10 cellular contexts compared by ENCODE assay signal in the genomic region with DNA sequence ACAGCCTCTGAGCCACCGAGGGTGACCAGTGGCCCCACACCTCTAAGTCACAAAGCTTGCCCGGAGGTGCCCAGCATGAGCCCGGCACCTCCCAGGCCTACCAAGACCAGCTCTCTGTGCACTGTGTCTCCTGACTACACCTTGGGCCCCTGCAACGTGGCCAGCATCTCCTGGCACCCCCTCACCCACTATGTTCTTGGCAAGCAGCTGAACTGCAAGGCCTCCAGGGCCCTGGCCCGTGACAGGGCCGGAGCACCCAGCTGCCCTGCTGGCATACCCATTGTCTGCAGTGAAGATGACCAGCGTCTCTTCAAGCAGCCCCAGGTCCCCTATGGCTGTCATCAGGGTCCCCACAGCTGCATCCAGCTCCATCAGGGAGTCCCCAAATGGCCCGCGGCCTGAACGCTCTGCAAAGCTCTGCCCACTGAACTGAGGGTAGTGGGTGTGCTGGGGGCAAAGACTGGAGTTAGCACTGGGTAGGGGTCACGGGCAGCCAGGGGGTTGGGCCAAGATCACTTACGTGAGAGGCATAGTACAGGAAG. TPM values are rescaled to one million over a fixed set of nuclear protein-coding genes. Genes with fewer than 3 reads are reported as not detected.
A peak's percentile ranks its signal among the peaks of the same experiment; 100 is the strongest.
DNase-seq lines count a peak whose midpoint lies in the region; ATAC-seq and TF ChIP-seq lines count a peak whose summit lies in the region.
"Had no signal": no experiment of that assay in that cellular context is flagged by ENCODE, and none has a peak within 500 bp of the region (broad histone marks: within the 10 kb centered on the region; RNA-seq: fewer than 3 reads in every experiment).

No MANE protein-coding gene starts in this region.

- peaks cover 40% of the 10 kb centered on the region for H3K4me1 Mint-ChIP-seq in activated CD4-positive, alpha-beta T cell treated with anti-CD3 and anti-CD28 coated beads, Interleukin-2, amount 10 ng/mL, durations not matched to agents 7 days and 5 days
- H3K4me1 Mint-ChIP-seq in endodermal cell = peaks cover 10% of the 10 kb centered on the region

- H3K36me3 ChIP-seq in Panc1 (ENCODE audit: control insufficient read depth, insufficient read depth, low read length) (no peaks in the 10 kb centered on the region; the same call in 1 of the 2 replicates), endodermal cell (ENCODE audit: control insufficient read depth, insufficient read depth, low read length) (no peaks in the 10 kb centered on the region), sigmoid colon (no peaks in the 10 kb centered on the region), GM23248 (ENCODE audit: low read depth) (no peaks in the 10 kb centered on the region)

- TF ChIP-seq EP300 in sigmoid colon (IDR thresholded peaks at IDR 0.05) = no peak

- no peaks in the 10 kb centered on the region for H3K9me3 ChIP-seq in Panc1 (ENCODE audit: control insufficient read depth, insufficient read depth, low read depth, low read length)
- H3K9me3 ChIP-seq in endodermal cell (ENCODE audit: control insufficient read depth, low read length) = no peaks in the 10 kb centered on the region
- no peaks in the 10 kb centered on the region for H3K9me3 ChIP-seq in sigmoid colon
- H3K9me3 ChIP-seq in GM23248 (ENCODE audit: low read depth) = no peaks in the 10 kb centered on the region
- H3K9me3 ChIP-seq: mucosa of descending colon had no signal

- H3K4me3 ChIP-seq in Panc1 (ENCODE audit: low read depth in 2 of 2, low read length in 2 of 2) (peak overlapping the region in 1 of 2 experiments; percentile 85; a peak in 1 of 4 replicates), endodermal cell (ENCODE audit: low read length) (no peak overlapping the region), sigmoid colon (no peak overlapping the region), GM23248 (no peak overlapping the region)
- H3K4me3 ChIP-seq: mucosa of descending colon had no signal

- no peak overlapping the region for H3K4me2 ChIP-seq in GM23248 (ENCODE audit: unreplicated experiment)

- H3K27me3 ChIP-seq in Panc1 (ENCODE audit: control insufficient read depth, insufficient read depth, low read length) = no peaks in the 10 kb centered on the region
- peaks cover 7% of the 10 kb centered on the region for H3K27me3 ChIP-seq in endodermal cell (ENCODE audit: control insufficient read depth, insufficient read depth, low read length, poor library complexity, severe bottlenecking)
- H3K27me3 ChIP-seq in sigmoid colon = peaks cover 0 to 3% (median 0%) of the 10 kb centered on the region in 3 donors
- H3K27me3 ChIP-seq in GM23248 (replicated peaks; ENCODE audit: insufficient read depth) = no peaks in the 10 kb centered on the region

- H3K27ac ChIP-seq in Panc1 (ENCODE audit: low read length) (no peak overlapping the region), endodermal cell (ENCODE audit: low read depth, low read length) (no peak overlapping the region), sigmoid colon (no peak overlapping the region), GM23248 (no peak overlapping the region)

- peak overlapping the region; percentile 85 for H3K27ac Mint-ChIP-seq in activated CD4-positive, alpha-beta T cell treated with anti-CD3 and anti-CD28 coated beads, Interleukin-2, amount 10 ng/mL, durations not matched to agents 7 days and 5 days
- no peak overlapping the region for H3K27ac Mint-ChIP-seq in endodermal cell

- POLR2A ChIA-PET in activated CD4-positive, alpha-beta T cell treated with anti-CD3 and anti-CD28 coated beads, Interleukin-2, amount 10 ng/mL, durations not matched to agents 7 days and 5 days (lab: Charles Lee) = no interaction called here
- POLR2A ChIA-PET in Panc1 (lab: Charles Lee) = no interaction called here

- 91 to 98% methylated on average over 8 to 12 of the region's 12 CpGs for WGBS in endodermal cell (ENCODE audit: insufficient coverage in 1 of 2, insufficient read length in 1 of 2), 2 experiments
- WGBS in sigmoid colon, 2 donors = 90 to 91% methylated on average over 12 of the region's 12 CpGs
- WGBS in GM23248 (ENCODE audit: low coverage in 1 of 2, low lambda C conversion rate in 2 of 2, missing lambda C conversion rate in 2 of 2), 2 experiments = 92 to 94% methylated on average over 12 of the region's 12 CpGs

- no peak for TF ChIP-seq POLR2A in sigmoid colon (IDR thresholded peaks at IDR 0.05)

- no peaks in the 10 kb centered on the region for H4K20me1 ChIP-seq in GM23248 (ENCODE audit: insufficient read depth)

- H3K9me2 ChIP-seq in GM23248 (ENCODE audit: insufficient read depth) = no peaks in the 10 kb centered on the region

- TF ChIP-seq CTCF in Panc1 (IDR thresholded peaks at IDR 0.05) = peak; percentile 21
- no peak for TF ChIP-seq CTCF in endodermal cell (conservative IDR thresholded peaks at IDR 0.05)
- TF ChIP-seq CTCF in sigmoid colon (IDR thresholded peaks at IDR 0.05) = no peak

- H3F3A ChIP-seq in GM23248 (ENCODE audit: insufficient read depth) = peaks cover 7% of the 10 kb centered on the region; the same call in 1 of the 2 replicates

- ATAC-seq in Panc1 (0 out of 2 replicates have a peak, but pooled peaks have one; percentile 3), HG02678 (IDR thresholded peaks at IDR 0.05; ENCODE audit: unreplicated experiment) (no peak), GM19023 (IDR thresholded peaks at IDR 0.05; ENCODE audit: unreplicated experiment) (no peak)
- ATAC-seq: mucosa of descending colon had no signal

- H3K9me3 Mint-ChIP-seq in activated CD4-positive, alpha-beta T cell treated with anti-CD3 and anti-CD28 coated beads, Interleukin-2, amount 10 ng/mL, durations not matched to agents 7 days and 5 days = no peaks in the 10 kb centered on the region
- no peaks in the 10 kb centered on the region for H3K9me3 Mint-ChIP-seq in endodermal cell

- in situ Hi-C loops in Panc1 (cut with HindIII; ENCODE audit: low pct_unique_long_range_greater_than_20kb, low sequenced_read_pairs) = no loop called here
- in situ Hi-C loops in GM23248 (cut with MboI) = no loop called here

- no peak for DNase-seq in activated CD4-positive, alpha-beta T cell treated with anti-CD3 and anti-CD28 coated beads, Interleukin-2, amount 10 ng/mL, durations not matched to agents 7 days and 5 days
- DNase-seq in activated CD4-positive, alpha-beta T cell treated with anti-CD3 and anti-CD28 coated beads, Interleukin-2, amount 50 U/mL, for 4 hours = no peak
- DNase-seq in Panc1 (ENCODE audit: low read depth, low spot score) (no peak), endodermal cell (no peak), sigmoid colon (peak; percentile 59), GM23248 (no peak)
- DNase-seq: NCI-H1930 had no signal

- H3K4me3 Mint-ChIP-seq in activated CD4-positive, alpha-beta T cell treated with anti-CD3 and anti-CD28 coated beads, Interleukin-2, amount 10 ng/mL, durations not matched to agents 7 days and 5 days = peak overlapping the region; percentile 92
- H3K4me3 Mint-ChIP-seq in endodermal cell = peak overlapping the region; percentile 19

- no TSS peak for BruUV-seq in Panc1 (replicated peaks; lab: Mats Ljungman, UMichigan)

- peaks cover 7% of the 10 kb centered on the region for H3K4me1 ChIP-seq in Panc1 (ENCODE audit: control insufficient read depth, insufficient read depth, low read length)
- peaks cover 4% of the 10 kb centered on the region for H3K4me1 ChIP-seq in endodermal cell (ENCODE audit: control insufficient read depth, insufficient read depth, low read length)
- H3K4me1 ChIP-seq in sigmoid colon = peaks cover 0 to 20% (median 15%) of the 10 kb centered on the region in 4 donors
- peaks cover 8% of the 10 kb centered on the region for H3K4me1 ChIP-seq in GM23248 (ENCODE audit: insufficient read depth)

- H3K9ac ChIP-seq in endodermal cell (ENCODE audit: extremely low read depth, low read length, poor library complexity, severe bottlenecking) (no peak overlapping the region), GM23248 (no peak overlapping the region)

- intact Hi-C loops in Panc1 (cut with micrococcal nuclease; ENCODE audit: unreplicated experiment) (loop anchor here (1.0 kb wide), 1 partner anchor 65 kb away; no protein-coding TSS in a partner anchor), sigmoid colon (cut with DNase I) (loop anchor here (5.0 kb wide), 4 partner anchors 44 to 384 kb away; a partner anchor contains a TSS)

- peaks cover 24% of the 10 kb centered on the region for H3K36me3 Mint-ChIP-seq in activated CD4-positive, alpha-beta T cell treated with anti-CD3 and anti-CD28 coated beads, Interleukin-2, amount 10 ng/mL, durations not matched to agents 7 days and 5 days (ENCODE audit: low read depth)
- H3K36me3 Mint-ChIP-seq in endodermal cell (ENCODE audit: low read depth) = no peaks in the 10 kb centered on the region

- H3K27me3 Mint-ChIP-seq in activated CD4-positive, alpha-beta T cell treated with anti-CD3 and anti-CD28 coated beads, Interleukin-2, amount 10 ng/mL, durations not matched to agents 7 days and 5 days = peaks cover 2% of the 10 kb centered on the region
- peaks cover 20% of the 10 kb centered on the region for H3K27me3 Mint-ChIP-seq in endodermal cell (ENCODE audit: insufficient read depth)

- CTCF ChIA-PET in activated CD4-positive, alpha-beta T cell treated with anti-CD3 and anti-CD28 coated beads, Interleukin-2, amount 10 ng/mL, durations not matched to agents 7 days and 5 days (lab: Charles Lee) = interaction anchor here (1.8 to 2.2 kb wide), 2 partner anchors 10 to 351 kb away, joined by 4 read pairs; no protein-coding TSS in a partner anchor
- CTCF ChIA-PET in Panc1 (lab: Charles Lee) = no interaction called here

- H2AFZ ChIP-seq in GM23248 = no peak overlapping the region

- no peaks in the 10 kb centered on the region for H3K79me2 ChIP-seq in GM23248 (ENCODE audit: insufficient read depth)

RNA-seq across cellular contexts. Expression of a gene that starts 1.6 kb away (rescaled TPM):
- 10 to 100 TPM; 64.2 to 66.5 TPM for total RNA-seq in activated CD4-positive, alpha-beta T cell treated with anti-CD3 and anti-CD28 coated beads, Interleukin-2, amount 10 ng/mL, durations not matched to agents 7 days and 5 days
- total RNA-seq in Panc1 (2021; ENCODE audit: unreplicated experiment) = 43.8 TPM
- polyA plus RNA-seq in Panc1 (2012; ENCODE audit: insufficient read length) = 39.5 TPM
- 10 to 100 TPM; 28.6 to 30.6 TPM for total RNA-seq in endodermal cell
- polyA plus RNA-seq in endodermal cell (2013, experiment 1 of 2) = 26.8 TPM
- polyA plus RNA-seq in endodermal cell (2013, experiment 2 of 2) = 23.1 TPM
- 10 to 100 TPM; 19.3 to 26.3 (median 23.8) TPM for total RNA-seq in sigmoid colon
- 10 to 100 TPM; 10.8 to 56.9 (median 26.8) TPM for polyA plus RNA-seq in sigmoid colon
- 59.6 and 59.7 TPM in 2 replicates for total RNA-seq in GM23248 (2014; rRNA removed; shearing (Covaris generic))
- 31.7 and 32.9 TPM in 2 replicates for polyA plus RNA-seq in GM23248 (2016; fragmentation: Nextera tagmentation; extraction: Ambion mirVana)

RNA-seq across cellular contexts. Expression of a gene that starts 25.8 kb away (rescaled TPM):
- total RNA-seq in activated CD4-positive, alpha-beta T cell treated with anti-CD3 and anti-CD28 coated beads, Interleukin-2, amount 10 ng/mL, durations not matched to agents 7 days and 5 days = under 1 TPM; 0.29 to 0.37 TPM
- 38.4 TPM for total RNA-seq in Panc1 (2021; ENCODE audit: unreplicated experiment)
- polyA plus RNA-seq in Panc1 (2012; ENCODE audit: insufficient read length) = 40.2 TPM
- total RNA-seq in endodermal cell = 1 to 10 TPM; 1.2 to 1.4 TPM
- 8.8 TPM for polyA plus RNA-seq in endodermal cell (2013, experiment 1 of 2)
- polyA plus RNA-seq in endodermal cell (2013, experiment 2 of 2) = 7.0 TPM
- 1 to 10 TPM in 3 of 4 donors, under 1 TPM in 1; 0.66 to 2.9 (median 2.0) TPM for total RNA-seq in sigmoid colon
- 1 to 10 TPM in 1 of 3 donors, under 1 TPM in 2; under 0.01 to 1.9 (median 0.23) TPM for polyA plus RNA-seq in sigmoid colon
- total RNA-seq in GM23248 (2014; rRNA removed; shearing (Covaris generic)) = 0.38 TPM in 1 of 2 replicates, not detected in the other
- 0.06 and 0.09 TPM in 2 replicates for polyA plus RNA-seq in GM23248 (2016; fragmentation: Nextera tagmentation; extraction: Ambion mirVana)

RNA-seq across cellular contexts. Expression of a gene that starts 43.7 kb away (rescaled TPM):
- total RNA-seq in activated CD4-positive, alpha-beta T cell treated with anti-CD3 and anti-CD28 coated beads, Interleukin-2, amount 10 ng/mL, durations not matched to agents 7 days and 5 days = 100 to 1,000 TPM; 140 to 142 TPM
- 43.5 TPM for total RNA-seq in Panc1 (2021; ENCODE audit: unreplicated experiment)
- 33.1 TPM for polyA plus RNA-seq in Panc1 (2012; ENCODE audit: insufficient read length)
- total RNA-seq in endodermal cell = 100 to 1,000 TPM; 108 TPM
- 78.8 TPM for polyA plus RNA-seq in endodermal cell (2013, experiment 1 of 2)
- polyA plus RNA-seq in endodermal cell (2013, experiment 2 of 2) = 76.5 TPM
- total RNA-seq in sigmoid colon = 10 to 100 TPM; 22.0 to 55.1 (median 39.2) TPM
- 10 to 100 TPM; 24.7 to 90.0 (median 37.8) TPM for polyA plus RNA-seq in sigmoid colon
- 38.7 and 41.3 TPM in 2 replicates for total RNA-seq in GM23248 (2014; rRNA removed; shearing (Covaris generic))
- 30.7 and 41.7 TPM in 2 replicates for polyA plus RNA-seq in GM23248 (2016; fragmentation: Nextera tagmentation; extraction: Ambion mirVana)

RNA-seq across cellular contexts. Expression of a gene that starts 46.2 kb away (rescaled TPM):
- total RNA-seq in activated CD4-positive, alpha-beta T cell treated with anti-CD3 and anti-CD28 coated beads, Interleukin-2, amount 10 ng/mL, durations not matched to agents 7 days and 5 days = under 1 TPM; 0.02 to 0.04 TPM
- 7.6 TPM for total RNA-seq in Panc1 (2021; ENCODE audit: unreplicated experiment)
- polyA plus RNA-seq in Panc1 (2012; ENCODE audit: insufficient read length) = 6.6 TPM
- total RNA-seq in endodermal cell = 10 to 100 TPM in 1 of 2 donors, 1 to 10 TPM in 1; 9.4 to 11.1 TPM
- 9.9 TPM for polyA plus RNA-seq in endodermal cell (2013, experiment 1 of 2)
- 9.9 TPM for polyA plus RNA-seq in endodermal cell (2013, experiment 2 of 2)
- 10 to 100 TPM in 1 of 4 donors, 1 to 10 TPM in 3; 2.5 to 14.4 (median 3.7) TPM for total RNA-seq in sigmoid colon
- polyA plus RNA-seq in sigmoid colon = 1 to 10 TPM in 1 of 3 donors, under 1 TPM in 2; 0.23 to 6.6 (median 0.60) TPM
- total RNA-seq in GM23248 (2014; rRNA removed; shearing (Covaris generic)) = 0.51 and 0.97 TPM in 2 replicates
- 0.08 and 0.10 TPM in 2 replicates for polyA plus RNA-seq in GM23248 (2016; fragmentation: Nextera tagmentation; extraction: Ambion mirVana)

RNA-seq across cellular contexts. Expression of a gene that starts 48.2 kb away (rescaled TPM):
- 100 to 1,000 TPM; 107 to 113 TPM for total RNA-seq in activated CD4-positive, alpha-beta T cell treated with anti-CD3 and anti-CD28 coated beads, Interleukin-2, amount 10 ng/mL, durations not matched to agents 7 days and 5 days
- total RNA-seq in Panc1 (2021; ENCODE audit: unreplicated experiment) (18.4 TPM), endodermal cell (100 to 1,000 TPM in 1 of 2 donors, 10 to 100 TPM in 1; 83.5 to 105 TPM), sigmoid colon (10 to 100 TPM in 1 of 4 donors, 1 to 10 TPM in 3; 1.4 to 10.2 (median 6.1) TPM)
- 19.9 TPM for polyA plus RNA-seq in Panc1 (2012; ENCODE audit: insufficient read length)
- polyA plus RNA-seq in endodermal cell (2013, experiment 1 of 2) = 58.2 TPM
- polyA plus RNA-seq in endodermal cell (2013, experiment 2 of 2) = 46.6 TPM
- polyA plus RNA-seq in sigmoid colon (10 to 100 TPM in 1 of 3 donors, 1 to 10 TPM in 2; 3.2 to 22.6 (median 4.2) TPM), GM23248 (2016; fragmentation: Nextera tagmentation; extraction: Ambion mirVana) (1.0 and 1.3 TPM in 2 replicates)
- 1.6 and 2.9 TPM in 2 replicates for total RNA-seq in GM23248 (2014; rRNA removed; shearing (Covaris generic))

Comparison
In these comparisons a context has a peak if more than half of its experiments do, and no peak if none do; other contexts are left out.
1. RNA of a gene that starts 25.8 kb away (total RNA-seq): 38.4 TPM in Panc1 (single experiment); 0.66 to 2.9 TPM in sigmoid colon, 1.2 to 1.4 TPM in endodermal cell, 0.29 to 0.37 TPM in activated CD4-positive, alpha-beta T cell treated with anti-CD3 and anti-CD28 coated beads, Interleukin-2, amount 10 ng/mL, durations not matched to agents 7 days and 5 days and 0.38 TPM in GM23248; every median in the first group is over 10 times any median in the second.